Comparison of ENCODE assay signal across 23 cellular contexts in the genomic region with DNA sequence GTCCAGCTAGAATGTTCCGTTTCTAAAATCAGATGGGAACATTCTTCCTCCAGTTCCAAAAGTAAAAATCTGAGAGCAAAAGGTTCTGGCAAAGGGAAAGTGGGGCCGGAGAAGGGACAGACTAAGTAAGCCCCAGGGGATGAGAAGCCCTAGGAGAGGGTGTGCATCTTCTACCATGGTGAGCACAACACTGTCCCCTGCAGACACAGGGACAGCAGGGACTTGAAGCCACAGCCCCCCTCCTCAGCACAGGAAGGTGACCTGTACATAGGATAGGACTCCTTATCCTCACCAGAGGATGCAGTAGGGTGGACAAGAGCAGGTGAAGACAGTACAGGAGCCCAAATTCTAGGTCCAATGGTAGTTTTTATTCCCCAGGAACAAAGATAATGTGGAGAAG. TPM values are rescaled to one million over a fixed set of nuclear protein-coding genes. Genes with fewer than 3 reads are reported as not detected.
"Had no signal": no experiment of that assay in that cellular context is flagged by ENCODE, and none has a peak within 500 bp of the region (broad histone marks: within the 10 kb centered on the region; RNA-seq: fewer than 3 reads in every experiment).

No MANE protein-coding gene starts in this region.

- H3K4me3 Mint-ChIP-seq: activated CD4-positive, alpha-beta T cell treated with anti-CD3 and anti-CD28 coated beads for 36 hours; activated CD8-positive, alpha-beta memory T cell treated with anti-CD3 and anti-CD28 coated beads, Interleukin-2, amount 10 ng/mL, durations not matched to agents 7 days and 5 days; activated naive CD4-positive, alpha-beta T cell treated with anti-CD3 and anti-CD28 coated beads, Interleukin-2, amount 10 ng/mL, durations not matched to agents 7 days and 5 days had no signal

- H3K9me3 ChIP-seq: adrenal gland, breast epithelium, heart left ventricle, left ventricle myocardium inferior, right atrium auricular region, stomach, thoracic aorta had no signal

- H3K4me3 ChIP-seq: adrenal gland, breast epithelium, coronary artery, heart left ventricle, left ventricle myocardium inferior, right atrium auricular region, stomach, thoracic aorta had no signal

- H3K4me1 ChIP-seq: adrenal gland, breast epithelium, heart left ventricle, left ventricle myocardium inferior, right atrium auricular region had no signal

- DNase-seq: activated CD4-positive, alpha-beta T cell treated with anti-CD3 and anti-CD28 coated beads for 36 hours; activated CD4-positive, alpha-beta T cell treated with anti-CD3 and anti-CD28 coated beads, Interleukin-2, amount 50 U/mL, for 48 hours; activated CD8-positive, alpha-beta memory T cell treated with anti-CD3 and anti-CD28 coated beads, Interleukin-2, amount 10 ng/mL, durations not matched to agents 7 days and 5 days; activated naive CD4-positive, alpha-beta T cell treated with anti-CD3 and anti-CD28 coated beads, Interleukin-2, amount 10 ng/mL, durations not matched to agents 7 days and 5 days; adrenal gland; heart left ventricle; kidney glomerular epithelial cell; left ventricle myocardium inferior; mammary epithelial cell; midbrain; small intestine; stimulated activated CD4-positive, alpha-beta T cell treated with anti-CD3 and anti-CD28 coated beads, Interleukin-15, amount 100 ng/mL, for 24 hours; stimulated activated CD4-positive, alpha-beta T cell treated with anti-CD3 and anti-CD28 coated beads, Interleukin-2, amount 100 ng/mL, for 48 hours; stomach; T-helper 2 cell had no signal

- H3K27ac Mint-ChIP-seq: activated CD4-positive, alpha-beta T cell treated with anti-CD3 and anti-CD28 coated beads for 36 hours; activated CD8-positive, alpha-beta memory T cell treated with anti-CD3 and anti-CD28 coated beads, Interleukin-2, amount 10 ng/mL, durations not matched to agents 7 days and 5 days; activated naive CD4-positive, alpha-beta T cell treated with anti-CD3 and anti-CD28 coated beads, Interleukin-2, amount 10 ng/mL, durations not matched to agents 7 days and 5 days had no signal

- H3K9me3 Mint-ChIP-seq: activated naive CD4-positive, alpha-beta T cell treated with anti-CD3 and anti-CD28 coated beads, Interleukin-2, amount 10 ng/mL, durations not matched to agents 7 days and 5 days had no signal

- H3K4me1 Mint-ChIP-seq: activated CD4-positive, alpha-beta T cell treated with anti-CD3 and anti-CD28 coated beads for 36 hours; activated CD8-positive, alpha-beta memory T cell treated with anti-CD3 and anti-CD28 coated beads, Interleukin-2, amount 10 ng/mL, durations not matched to agents 7 days and 5 days had no signal

- ATAC-seq: activated CD4-positive, alpha-beta T cell treated with anti-CD3 and anti-CD28 coated beads for 36 hours; activated CD8-positive, alpha-beta memory T cell treated with anti-CD3 and anti-CD28 coated beads, Interleukin-2, amount 10 ng/mL, durations not matched to agents 7 days and 5 days had no signal

- H3K27ac ChIP-seq: adrenal gland, breast epithelium, coronary artery, heart left ventricle, left ventricle myocardium inferior, right atrium auricular region, stomach, thoracic aorta had no signal

- H3K27me3 ChIP-seq: adrenal gland, breast epithelium, heart left ventricle, right atrium auricular region, stomach had no signal

- H3K27me3 Mint-ChIP-seq: activated naive CD4-positive, alpha-beta T cell treated with anti-CD3 and anti-CD28 coated beads, Interleukin-2, amount 10 ng/mL, durations not matched to agents 7 days and 5 days; progenitor cell of endocrine pancreas had no signal

- H3K36me3 ChIP-seq: breast epithelium had no signal

RNA-seq across cellular contexts. Expression of a gene that starts 50.4 kb away (rescaled TPM):
- total RNA-seq: activated CD8-positive, alpha-beta memory T cell treated with anti-CD3 and anti-CD28 coated beads, Interleukin-2, amount 10 ng/mL, durations not matched to agents 7 days and 5 days; astrocyte; breast epithelium; frontal cortex; mammary epithelial cell; myocyte; progenitor cell of endocrine pancreas; right atrium auricular region; stomach; thoracic aorta had no signal
